Comparison of ENCODE assay signal across 8 cellular contexts in the genomic region with DNA sequence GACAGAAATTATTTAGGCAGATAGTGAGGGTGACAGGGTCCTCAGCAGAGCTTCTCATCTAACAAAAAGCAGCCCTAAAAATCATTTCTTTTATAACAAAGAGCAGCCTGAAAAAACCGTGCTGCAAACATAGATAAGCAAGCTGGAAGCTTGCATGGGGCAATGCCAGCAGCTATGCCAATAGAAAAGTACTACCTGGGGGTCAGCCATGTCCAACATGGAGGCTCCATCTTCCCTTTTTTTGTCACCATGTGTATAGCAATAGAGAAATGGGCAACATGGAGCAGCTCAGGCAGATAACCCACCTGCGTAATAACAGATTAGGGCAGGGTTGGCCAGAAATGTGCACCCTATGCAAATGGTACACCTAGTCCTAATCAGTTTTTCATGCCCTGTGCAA. TPM values are rescaled to one million over a fixed set of nuclear protein-coding genes. Genes with fewer than 3 reads are reported as not detected.
"Had no signal": no experiment of that assay in that cellular context is flagged by ENCODE, and none has a peak within 500 bp of the region (broad histone marks: within the 10 kb centered on the region; RNA-seq: fewer than 3 reads in every experiment).

No MANE protein-coding gene starts in this region.

- ATAC-seq: GM12878 had no signal

- H3K4me3 ChIP-seq: GM12878 had no signal

- DNase-seq: GDM1, GF-D8 had no signal

- FAIRE-seq: G401.6, GM12878, GM12892, GM18507, GM19239 had no signal

RNA-seq across cellular contexts. Expression of gene IGLL5, which starts 57.4 kb away (rescaled TPM):
- total RNA-seq: G401, GM12878 had no signal
- polyA plus RNA-seq: GM12878 had no signal
